Comparison of ENCODE assay signal across 8 cellular contexts in the genomic region with DNA sequence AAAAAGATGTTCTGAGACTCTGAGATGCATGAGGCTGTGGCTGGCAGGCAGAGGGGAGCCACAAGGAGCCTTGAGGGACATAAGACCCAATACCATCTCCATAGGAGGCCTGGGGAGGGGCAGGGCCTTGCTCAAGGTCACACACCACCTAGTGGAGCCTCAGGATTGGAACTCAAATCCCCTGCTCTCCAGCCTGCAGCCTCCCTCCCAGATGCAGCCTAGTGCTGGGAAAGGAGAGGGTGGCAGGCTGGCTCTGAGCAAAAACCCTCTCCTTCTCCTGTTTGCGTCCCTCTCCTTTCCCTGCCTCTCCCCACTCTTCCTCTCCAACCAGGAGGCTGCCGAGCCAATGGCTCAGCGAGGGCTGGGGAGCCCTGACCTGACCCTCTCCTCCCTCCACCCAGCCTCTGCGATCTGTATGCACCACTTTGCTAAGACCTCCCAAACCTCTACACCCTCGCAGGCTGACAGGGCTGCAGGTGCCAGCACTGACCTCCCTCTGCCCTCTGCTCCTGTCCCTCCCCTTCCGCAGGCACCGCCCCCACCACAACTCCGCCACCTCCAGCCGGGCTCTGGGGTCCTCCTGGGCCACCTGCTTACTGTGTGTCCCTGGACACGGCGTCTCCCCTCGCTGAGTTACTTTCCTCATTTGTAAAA. TPM values are rescaled to one million over a fixed set of nuclear protein-coding genes. Genes with fewer than 3 reads are reported as not detected.
A peak's percentile ranks its signal among the peaks of the same experiment; 100 is the strongest.
DNase-seq lines count a peak whose midpoint lies in the region; ATAC-seq lines count a peak whose summit lies in the region.

No MANE protein-coding gene starts in this region.

- H3K27ac ChIP-seq in stomach smooth muscle (ENCODE audit: low read length): no peak overlapping the region

- H3K9me3 Mint-ChIP-seq in activated T-cell treated with anti-CD3 and anti-CD28 coated beads, Interleukin-2, amount 50 U/mL, for 72 hours: no peaks in the 10 kb centered on the region
- H3K9me3 Mint-ChIP-seq in immature natural killer cell: no peaks in the 10 kb centered on the region

- H3K9me3 ChIP-seq in HAP-1 (no peaks in the 10 kb centered on the region), stomach smooth muscle (ENCODE audit: control insufficient read depth in 2 of 2, low read length in 2 of 2) (no peaks in the 10 kb centered on the region)

- H3K4me1 Mint-ChIP-seq in activated T-cell treated with anti-CD3 and anti-CD28 coated beads, Interleukin-2, amount 50 U/mL, for 72 hours (ENCODE audit: low read depth): peaks cover 7% of the 10 kb centered on the region
- H3K4me1 Mint-ChIP-seq in immature natural killer cell: peaks cover 6 to 8% of the 10 kb centered on the region in 2 donors

- no peaks in the 10 kb centered on the region; the same call in 1 of the 2 replicates for H3K4me1 ChIP-seq in HAP-1
- peaks cover 11% of the 10 kb centered on the region for H3K4me1 ChIP-seq in stomach smooth muscle (ENCODE audit: control insufficient read depth, insufficient read depth, low read length)

- DNase-seq in AG20443 (ENCODE audit: low spot score) (peak; percentile 14), HAP-1 (ENCODE audit: low spot score in 2 of 2) (peak; percentile 6 to 62), immature natural killer cell (peak in 1 of 3 donors; percentile 12), putamen (ENCODE audit: low spot score) (no peak), A172 (ENCODE audit: low spot score) (no peak)
- DNase-seq in activated T-cell treated with anti-CD3 and anti-CD28 coated beads, Interleukin-2, amount 50 U/mL, for 72 hours: peak; percentile 6 to 19

- ATAC-seq in activated T-cell treated with anti-CD3 and anti-CD28 coated beads, Interleukin-2, amount 50 U/mL, for 72 hours (replicated peaks in 1 of 2): peak; percentile 43 to 44
- ATAC-seq in GM19455 (IDR thresholded peaks at IDR 0.05; ENCODE audit: unreplicated experiment): no peak

- H3K36me3 Mint-ChIP-seq in activated T-cell treated with anti-CD3 and anti-CD28 coated beads, Interleukin-2, amount 50 U/mL, for 72 hours (ENCODE audit: insufficient read depth in 2 of 2): no peaks in the 10 kb centered on the region
- H3K36me3 Mint-ChIP-seq in immature natural killer cell: no peaks in the 10 kb centered on the region

- H3K4me3 ChIP-seq in HAP-1 (peak overlapping the region; percentile 38), stomach smooth muscle (ENCODE audit: low read length in 2 of 2) (peak overlapping the region; percentile 50 to 67)

- in situ Hi-C loops in HAP-1 (cut with MboI; ENCODE audit: low sequenced_read_pairs): no loop called here

- H3K9ac ChIP-seq in stomach smooth muscle (ENCODE audit: low read length in 2 of 2): no peak overlapping the region

- H3K27me3 Mint-ChIP-seq in activated T-cell treated with anti-CD3 and anti-CD28 coated beads, Interleukin-2, amount 50 U/mL, for 72 hours (ENCODE audit: low read depth): peaks cover 28% of the 10 kb centered on the region
- H3K27me3 Mint-ChIP-seq in immature natural killer cell (ENCODE audit: low read depth in 3 of 3): peaks cover 0 to 12% (median 3%) of the 10 kb centered on the region in 3 donors

- H3K27me3 ChIP-seq in HAP-1 (ENCODE audit: low read depth): no peaks in the 10 kb centered on the region
- peaks cover 24 to 25% of the 10 kb centered on the region in 2 donors for H3K27me3 ChIP-seq in stomach smooth muscle (ENCODE audit: control insufficient read depth in 1 of 2, insufficient read depth in 2 of 2, low read length in 2 of 2)

- H3K36me3 ChIP-seq in HAP-1 (replicated peaks): no peaks in the 10 kb centered on the region
- H3K36me3 ChIP-seq in stomach smooth muscle (ENCODE audit: control insufficient read depth in 2 of 2, insufficient read depth in 2 of 2, low read length in 2 of 2): no peaks in the 10 kb centered on the region

- no peak overlapping the region for H3K27ac Mint-ChIP-seq in activated T-cell treated with anti-CD3 and anti-CD28 coated beads, Interleukin-2, amount 50 U/mL, for 72 hours
- peak overlapping the region in 1 of 6 donors; percentile 56 for H3K27ac Mint-ChIP-seq in immature natural killer cell

- peak overlapping the region; percentile 81 to 83 for H3K4me3 Mint-ChIP-seq in activated T-cell treated with anti-CD3 and anti-CD28 coated beads, Interleukin-2, amount 50 U/mL, for 72 hours
- H3K4me3 Mint-ChIP-seq in immature natural killer cell: peak overlapping the region; percentile 81 to 91 (median 88)

RNA-seq across cellular contexts. Expression of a gene that starts 14.7 kb away (rescaled TPM):
- total RNA-seq in activated T-cell treated with anti-CD3 and anti-CD28 coated beads, Interleukin-2, amount 50 U/mL, for 72 hours: not detected
- not detected for polyA plus RNA-seq in immature natural killer cell
- not detected in 2 replicates for total RNA-seq in A172 (2014; rRNA removed; shearing (Covaris generic))

Comparison
In these comparisons a context has a peak if more than half of its experiments do, and no peak if none do; other contexts are left out.
1. DNase-seq: peak in AG20443 (single experiment), HAP-1 (2 of 2) and activated T-cell treated with anti-CD3 and anti-CD28 coated beads, Interleukin-2, amount 50 U/mL, for 72 hours (2 of 2); none in putamen (single experiment) and A172 (single experiment).